ENCODE assay signal across 1 cellular context in genomic region chr3:48439820-48440589, GRCh38.
TF ChIP-seq lines count a peak whose summit lies in the region.

CCDC51 (minus strand) TSS chr3:48440119; CDS start chr3:48435128, 4,991 bp downstream.
TMA7 (plus strand) TSS chr3:48440257; CDS start chr3:48440297, 40 bp downstream.

TF ChIP-seq in K562, 482 proteins besides CTCF, POLR2A, EP300 and RAD21 (continued from another document and continues in another):
- TF ChIP-seq UBTF (IDR thresholded peaks at IDR 0.05; ENCODE audit: borderline replicate concordance in 1 of 2, low read depth in 2 of 2, low read length in 2 of 2) (no peak), CCNT2 (IDR thresholded peaks at IDR 0.05; ENCODE audit: borderline replicate concordance, extremely low read depth, insufficient read length, low read depth, low read length) (no peak), PURB (CRISPR knock-in tag; IDR thresholded peaks at IDR 0.05; ENCODE audit: low read depth) (no peak), E2F4 (CRISPR knock-in tag; IDR thresholded peaks at IDR 0.05; ENCODE audit: low read depth) (no peak), SREBF1 (IDR thresholded peaks at IDR 0.05; ENCODE audit: borderline replicate concordance, low read depth, low read length) (no peak), ZNF699 (CRISPR knock-in tag; IDR thresholded peaks at IDR 0.05; ENCODE audit: insufficient replicate concordance) (no peak), MAZ (CRISPR knock-in tag; conservative IDR thresholded peaks at IDR 0.05 in 1 of 2, IDR thresholded peaks at IDR 0.05 in 1 of 2) (peak; percentile 56 to 72; a peak in 3 of 4 replicates), SRSF1 (IDR thresholded peaks at IDR 0.05; ENCODE audit: low read depth, low read length) (no peak), ZNF253 (CRISPR knock-in tag; conservative IDR thresholded peaks at IDR 0.05) (no peak), STAG1 (CRISPR knock-in tag; IDR thresholded peaks at IDR 0.05; ENCODE audit: borderline replicate concordance) (no peak), PRPF4 (IDR thresholded peaks at IDR 0.05; ENCODE audit: insufficient read depth, low read depth, low read length, poor library complexity, severe bottlenecking) (no peak), ZKSCAN1 (IDR thresholded peaks at IDR 0.05; ENCODE audit: low read depth, low read length) (no peak), RBM25 (IDR thresholded peaks at IDR 0.05; ENCODE audit: low read depth, low read length, severe bottlenecking) (no peak), SIX5 (IDR thresholded peaks at IDR 0.05; ENCODE audit: borderline replicate concordance in 1 of 2, insufficient read depth in 1 of 2, low read depth in 1 of 2, low read length in 2 of 2) (no peak), ZNF717 (CRISPR knock-in tag; IDR thresholded peaks at IDR 0.05) (no peak), PPARD (CRISPR knock-in tag; IDR thresholded peaks at IDR 0.05) (no peak), ZNF76 (CRISPR knock-in tag; IDR thresholded peaks at IDR 0.05; ENCODE audit: borderline replicate concordance) (no peak), MIER1 (IDR thresholded peaks at IDR 0.05; ENCODE audit: low read depth) (no peak), SPI1 (IDR thresholded peaks at IDR 0.05; ENCODE audit: borderline replicate concordance, low read depth, low read length) (no peak), E2F3 (CRISPR knock-in tag; IDR thresholded peaks at IDR 0.05) (peak; percentile 23; the same call in 1 of the 2 replicates), RERE (CRISPR knock-in tag; IDR thresholded peaks at IDR 0.05; ENCODE audit: borderline replicate concordance) (no peak), MITF (IDR thresholded peaks at IDR 0.05) (no peak), HBP1 (CRISPR knock-in tag; IDR thresholded peaks at IDR 0.05) (peak; percentile 25; the same call in 1 of the 2 replicates), CCAR2 (IDR thresholded peaks at IDR 0.05; ENCODE audit: low read depth, low read length) (no peak), PYGO2 (tag; IDR thresholded peaks at IDR 0.05) (no peak), HSF4 (CRISPR knock-in tag; IDR thresholded peaks at IDR 0.05; ENCODE audit: borderline replicate concordance) (no peak), FOSL1 (tag; conservative IDR thresholded peaks at IDR 0.05) (no peak), TSHZ1 (CRISPR knock-in tag; IDR thresholded peaks at IDR 0.05) (no peak), TAF9B (IDR thresholded peaks at IDR 0.05; ENCODE audit: partially characterized antibody) (peak; percentile 43), ZNF140 (CRISPR knock-in tag; IDR thresholded peaks at IDR 0.05) (no peak), ZC3H11A (IDR thresholded peaks at IDR 0.05; ENCODE audit: low read depth, low read length) (no peak), WHSC1 (IDR thresholded peaks at IDR 0.05; ENCODE audit: low read length) (no peak), SMARCA4 (IDR thresholded peaks at IDR 0.05) (0 out of 2 replicates have a peak, but pooled peaks have one; percentile 17), TARDBP (IDR thresholded peaks at IDR 0.05) (no peak), MAFG (tag; conservative IDR thresholded peaks at IDR 0.05) (no peak), PHB (CRISPR knock-in tag; IDR thresholded peaks at IDR 0.05) (no peak), NKRF (IDR thresholded peaks at IDR 0.05; ENCODE audit: borderline replicate concordance) (peak; percentile 40; the same call in 1 of the 2 replicates), RFX1 (IDR thresholded peaks at IDR 0.05) (no peak), CTBP1 (IDR thresholded peaks at IDR 0.05; ENCODE audit: borderline replicate concordance) (no peak; the same call in 1 of the 2 replicates), LCOR (CRISPR knock-in tag; IDR thresholded peaks at IDR 0.05) (no peak; the same call in 1 of the 2 replicates), ZBED1 (IDR thresholded peaks at IDR 0.05) (no peak), IRF1 (CRISPR knock-in tag; IDR thresholded peaks at IDR 0.05; ENCODE audit: borderline replicate concordance) (no peak), TBL1XR1 (IDR thresholded peaks at IDR 0.05; ENCODE audit: low read length in 2 of 2) (no peak), ZBTB8A (IDR thresholded peaks at IDR 0.05; ENCODE audit: partially characterized antibody) (no peak), ZNF507 (tag; conservative IDR thresholded peaks at IDR 0.05) (no peak)
